1 cellular context compared by ENCODE assay signal in the genomic region with DNA sequence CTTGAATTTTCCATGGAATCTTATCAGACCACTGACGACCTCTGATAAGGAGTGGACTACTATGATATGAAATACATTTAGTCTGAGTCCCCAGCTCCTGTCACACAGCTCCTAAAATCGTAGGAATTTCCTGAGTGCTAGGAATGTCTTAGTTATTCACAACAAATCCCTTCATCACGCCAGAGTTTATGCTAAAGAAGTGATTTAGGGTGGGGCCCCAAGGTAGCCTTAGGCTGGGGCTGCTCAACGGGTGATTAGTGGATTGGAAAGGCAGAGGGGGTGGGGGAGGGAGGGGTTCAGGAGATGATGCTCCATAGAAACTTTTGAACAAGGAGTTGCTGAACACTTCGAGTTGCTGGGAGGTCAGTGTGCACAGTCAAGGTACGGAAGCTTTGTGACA.
TF ChIP-seq lines count a peak whose summit lies in the region.

No MANE protein-coding gene starts in this region.

TF ChIP-seq in GM23338, 12 proteins besides CTCF, POLR2A, EP300 and RAD21 (continued from another document):
- TF ChIP-seq, protein P1, sequence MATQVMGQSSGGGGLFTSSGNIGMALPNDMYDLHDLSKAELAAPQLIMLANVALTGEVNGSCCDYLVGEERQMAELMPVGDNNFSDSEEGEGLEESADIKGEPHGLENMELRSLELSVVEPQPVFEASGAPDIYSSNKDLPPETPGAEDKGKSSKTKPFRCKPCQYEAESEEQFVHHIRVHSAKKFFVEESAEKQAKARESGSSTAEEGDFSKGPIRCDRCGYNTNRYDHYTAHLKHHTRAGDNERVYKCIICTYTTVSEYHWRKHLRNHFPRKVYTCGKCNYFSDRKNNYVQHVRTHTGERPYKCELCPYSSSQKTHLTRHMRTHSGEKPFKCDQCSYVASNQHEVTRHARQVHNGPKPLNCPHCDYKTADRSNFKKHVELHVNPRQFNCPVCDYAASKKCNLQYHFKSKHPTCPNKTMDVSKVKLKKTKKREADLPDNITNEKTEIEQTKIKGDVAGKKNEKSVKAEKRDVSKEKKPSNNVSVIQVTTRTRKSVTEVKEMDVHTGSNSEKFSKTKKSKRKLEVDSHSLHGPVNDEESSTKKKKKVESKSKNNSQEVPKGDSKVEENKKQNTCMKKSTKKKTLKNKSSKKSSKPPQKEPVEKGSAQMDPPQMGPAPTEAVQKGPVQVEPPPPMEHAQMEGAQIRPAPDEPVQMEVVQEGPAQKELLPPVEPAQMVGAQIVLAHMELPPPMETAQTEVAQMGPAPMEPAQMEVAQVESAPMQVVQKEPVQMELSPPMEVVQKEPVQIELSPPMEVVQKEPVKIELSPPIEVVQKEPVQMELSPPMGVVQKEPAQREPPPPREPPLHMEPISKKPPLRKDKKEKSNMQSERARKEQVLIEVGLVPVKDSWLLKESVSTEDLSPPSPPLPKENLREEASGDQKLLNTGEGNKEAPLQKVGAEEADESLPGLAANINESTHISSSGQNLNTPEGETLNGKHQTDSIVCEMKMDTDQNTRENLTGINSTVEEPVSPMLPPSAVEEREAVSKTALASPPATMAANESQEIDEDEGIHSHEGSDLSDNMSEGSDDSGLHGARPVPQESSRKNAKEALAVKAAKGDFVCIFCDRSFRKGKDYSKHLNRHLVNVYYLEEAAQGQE (IDR thresholded peaks at IDR 0.05; ENCODE audit: unreplicated experiment): no peak
- TF ChIP-seq, protein P2, sequence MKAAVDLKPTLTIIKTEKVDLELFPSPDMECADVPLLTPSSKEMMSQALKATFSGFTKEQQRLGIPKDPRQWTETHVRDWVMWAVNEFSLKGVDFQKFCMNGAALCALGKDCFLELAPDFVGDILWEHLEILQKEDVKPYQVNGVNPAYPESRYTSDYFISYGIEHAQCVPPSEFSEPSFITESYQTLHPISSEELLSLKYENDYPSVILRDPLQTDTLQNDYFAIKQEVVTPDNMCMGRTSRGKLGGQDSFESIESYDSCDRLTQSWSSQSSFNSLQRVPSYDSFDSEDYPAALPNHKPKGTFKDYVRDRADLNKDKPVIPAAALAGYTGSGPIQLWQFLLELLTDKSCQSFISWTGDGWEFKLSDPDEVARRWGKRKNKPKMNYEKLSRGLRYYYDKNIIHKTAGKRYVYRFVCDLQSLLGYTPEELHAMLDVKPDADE (IDR thresholded peaks at IDR 0.05): no peak
- no peak for TF ChIP-seq POLR2AphosphoS5 (IDR thresholded peaks at IDR 0.05; ENCODE audit: low read depth)
